ENCODE assay signal across 1 cellular context in the genomic region with DNA sequence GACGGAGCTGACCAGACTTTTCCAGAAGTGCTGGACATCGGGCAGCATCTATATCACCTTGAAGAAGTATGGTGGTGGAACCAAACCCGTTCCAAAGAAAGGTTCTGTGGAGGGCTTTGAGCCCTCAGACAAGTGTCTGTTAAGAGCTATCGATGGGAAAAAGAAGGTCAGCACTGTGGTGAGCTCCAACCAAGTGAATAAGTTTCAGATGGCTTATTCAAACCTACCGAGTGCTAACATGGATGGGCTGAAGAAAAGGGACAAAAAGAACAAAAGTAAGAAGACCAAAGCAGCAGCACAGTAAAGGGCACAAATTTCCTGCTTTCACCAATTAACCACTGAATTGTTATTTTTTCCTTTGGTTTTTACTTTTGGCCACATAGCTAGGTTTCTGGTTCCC.
TF ChIP-seq lines count a peak whose summit lies in the region.

No MANE protein-coding gene starts in this region.

TF ChIP-seq in GM12878, 131 proteins besides CTCF, POLR2A, EP300 and RAD21:
- TF ChIP-seq ZNF622 (IDR thresholded peaks at IDR 0.05): no peak
- TF ChIP-seq SREBF2 (IDR thresholded peaks at IDR 0.05; ENCODE audit: low read length): no peak
- TF ChIP-seq MXI1 (IDR thresholded peaks at IDR 0.05; ENCODE audit: low read depth, low read length): no peak
- no peak for TF ChIP-seq TAF1 (IDR thresholded peaks at IDR 0.05; ENCODE audit: borderline replicate concordance, low read depth, low read length)
- TF ChIP-seq RAD51 (IDR thresholded peaks at IDR 0.05): no peak
- TF ChIP-seq, protein P1, sequence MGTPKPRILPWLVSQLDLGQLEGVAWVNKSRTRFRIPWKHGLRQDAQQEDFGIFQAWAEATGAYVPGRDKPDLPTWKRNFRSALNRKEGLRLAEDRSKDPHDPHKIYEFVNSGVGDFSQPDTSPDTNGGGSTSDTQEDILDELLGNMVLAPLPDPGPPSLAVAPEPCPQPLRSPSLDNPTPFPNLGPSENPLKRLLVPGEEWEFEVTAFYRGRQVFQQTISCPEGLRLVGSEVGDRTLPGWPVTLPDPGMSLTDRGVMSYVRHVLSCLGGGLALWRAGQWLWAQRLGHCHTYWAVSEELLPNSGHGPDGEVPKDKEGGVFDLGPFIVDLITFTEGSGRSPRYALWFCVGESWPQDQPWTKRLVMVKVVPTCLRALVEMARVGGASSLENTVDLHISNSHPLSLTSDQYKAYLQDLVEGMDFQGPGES (IDR thresholded peaks at IDR 0.05): no peak
- TF ChIP-seq MEF2A (IDR thresholded peaks at IDR 0.05; ENCODE audit: insufficient read depth, low read depth, low read length): no peak
- TF ChIP-seq KAT2A (conservative IDR thresholded peaks at IDR 0.05; ENCODE audit: control insufficient read depth, low read depth, low read length): no peak
- TF ChIP-seq, protein P2, sequence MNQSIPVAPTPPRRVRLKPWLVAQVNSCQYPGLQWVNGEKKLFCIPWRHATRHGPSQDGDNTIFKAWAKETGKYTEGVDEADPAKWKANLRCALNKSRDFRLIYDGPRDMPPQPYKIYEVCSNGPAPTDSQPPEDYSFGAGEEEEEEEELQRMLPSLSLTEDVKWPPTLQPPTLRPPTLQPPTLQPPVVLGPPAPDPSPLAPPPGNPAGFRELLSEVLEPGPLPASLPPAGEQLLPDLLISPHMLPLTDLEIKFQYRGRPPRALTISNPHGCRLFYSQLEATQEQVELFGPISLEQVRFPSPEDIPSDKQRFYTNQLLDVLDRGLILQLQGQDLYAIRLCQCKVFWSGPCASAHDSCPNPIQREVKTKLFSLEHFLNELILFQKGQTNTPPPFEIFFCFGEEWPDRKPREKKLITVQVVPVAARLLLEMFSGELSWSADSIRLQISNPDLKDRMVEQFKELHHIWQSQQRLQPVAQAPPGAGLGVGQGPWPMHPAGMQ (IDR thresholded peaks at IDR 0.05; ENCODE audit: borderline replicate concordance): no peak
- no peak for TF ChIP-seq NFYA (IDR thresholded peaks at IDR 0.05; ENCODE audit: borderline replicate concordance, low read depth, low read length)
- TF ChIP-seq, protein P3, sequence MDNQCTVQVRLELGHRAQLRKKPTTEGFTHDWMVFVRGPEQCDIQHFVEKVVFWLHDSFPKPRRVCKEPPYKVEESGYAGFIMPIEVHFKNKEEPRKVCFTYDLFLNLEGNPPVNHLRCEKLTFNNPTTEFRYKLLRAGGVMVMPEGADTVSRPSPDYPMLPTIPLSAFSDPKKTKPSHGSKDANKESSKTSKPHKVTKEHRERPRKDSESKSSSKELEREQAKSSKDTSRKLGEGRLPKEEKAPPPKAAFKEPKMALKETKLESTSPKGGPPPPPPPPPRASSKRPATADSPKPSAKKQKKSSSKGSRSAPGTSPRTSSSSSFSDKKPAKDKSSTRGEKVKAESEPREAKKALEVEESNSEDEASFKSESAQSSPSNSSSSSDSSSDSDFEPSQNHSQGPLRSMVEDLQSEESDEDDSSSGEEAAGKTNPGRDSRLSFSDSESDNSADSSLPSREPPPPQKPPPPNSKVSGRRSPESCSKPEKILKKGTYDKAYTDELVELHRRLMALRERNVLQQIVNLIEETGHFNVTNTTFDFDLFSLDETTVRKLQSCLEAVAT (IDR thresholded peaks at IDR 0.05): no peak
- TF ChIP-seq, protein P4, sequence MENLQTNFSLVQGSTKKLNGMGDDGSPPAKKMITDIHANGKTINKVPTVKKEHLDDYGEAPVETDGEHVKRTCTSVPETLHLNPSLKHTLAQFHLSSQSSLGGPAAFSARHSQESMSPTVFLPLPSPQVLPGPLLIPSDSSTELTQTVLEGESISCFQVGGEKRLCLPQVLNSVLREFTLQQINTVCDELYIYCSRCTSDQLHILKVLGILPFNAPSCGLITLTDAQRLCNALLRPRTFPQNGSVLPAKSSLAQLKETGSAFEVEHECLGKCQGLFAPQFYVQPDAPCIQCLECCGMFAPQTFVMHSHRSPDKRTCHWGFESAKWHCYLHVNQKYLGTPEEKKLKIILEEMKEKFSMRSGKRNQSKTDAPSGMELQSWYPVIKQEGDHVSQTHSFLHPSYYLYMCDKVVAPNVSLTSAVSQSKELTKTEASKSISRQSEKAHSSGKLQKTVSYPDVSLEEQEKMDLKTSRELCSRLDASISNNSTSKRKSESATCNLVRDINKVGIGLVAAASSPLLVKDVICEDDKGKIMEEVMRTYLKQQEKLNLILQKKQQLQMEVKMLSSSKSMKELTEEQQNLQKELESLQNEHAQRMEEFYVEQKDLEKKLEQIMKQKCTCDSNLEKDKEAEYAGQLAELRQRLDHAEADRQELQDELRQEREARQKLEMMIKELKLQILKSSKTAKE (IDR thresholded peaks at IDR 0.05; ENCODE audit: low read depth, poor library complexity, severe bottlenecking): no peak
